1 cellular context compared by ENCODE assay signal in genomic region chr4:126238010-126238409, GRCh38.
TF ChIP-seq lines count a peak whose summit lies in the region.

No MANE protein-coding gene starts in this region.

TF ChIP-seq in SK-N-SH, 30 proteins besides CTCF, POLR2A, EP300 and RAD21 (continued from another document):
- no peak for TF ChIP-seq TEAD4 (IDR thresholded peaks at IDR 0.05; ENCODE audit: borderline replicate concordance, insufficient read depth)
